In the genomic region with DNA sequence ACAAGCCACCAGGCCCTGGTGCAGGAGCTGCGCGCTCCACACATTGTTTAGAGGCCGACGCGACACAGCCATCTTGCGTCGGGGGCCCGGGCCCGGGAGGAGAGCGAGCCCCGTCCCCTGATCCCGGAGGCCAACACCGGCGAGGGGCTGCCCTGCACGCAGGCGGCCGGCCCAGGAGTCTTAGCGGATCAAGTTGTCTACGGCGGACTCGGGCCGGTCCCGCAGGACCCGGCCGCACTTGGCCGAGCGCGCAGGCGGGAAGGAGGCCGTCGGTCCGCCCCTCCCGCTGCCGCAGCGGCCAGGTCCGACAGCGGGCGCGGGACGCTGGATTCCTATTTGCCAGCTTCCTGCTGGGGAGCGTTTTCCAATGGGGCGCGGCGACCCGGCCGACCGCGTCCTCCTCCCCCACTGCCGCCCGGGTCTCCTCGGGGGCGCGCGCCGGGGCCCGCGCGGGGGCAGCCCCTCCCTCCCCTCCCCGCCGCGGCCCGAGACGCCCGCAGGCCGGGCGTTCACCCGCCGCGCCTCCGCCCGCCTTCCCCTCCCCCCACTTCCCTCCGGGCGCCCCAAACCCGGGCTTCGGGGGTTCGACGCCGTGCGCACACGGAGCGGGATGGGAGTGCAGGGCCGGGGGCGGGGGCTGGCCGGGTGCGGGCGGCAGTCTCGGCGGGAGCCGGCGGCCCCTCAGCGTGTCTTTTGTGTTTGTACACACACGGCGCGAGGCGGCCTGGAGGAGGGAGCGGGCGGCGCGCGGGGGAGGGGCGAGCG, we compare ENCODE assay signal across 1 cellular context.
A peak's percentile ranks its signal among the peaks of the same experiment; 100 is the strongest.
TF ChIP-seq lines count a peak whose summit lies in the region.

No MANE protein-coding gene starts in this region.

TF ChIP-seq in K562, 482 proteins besides CTCF, POLR2A, EP300 and RAD21 (continued from another document and continues in another):
- TF ChIP-seq, protein P1, sequence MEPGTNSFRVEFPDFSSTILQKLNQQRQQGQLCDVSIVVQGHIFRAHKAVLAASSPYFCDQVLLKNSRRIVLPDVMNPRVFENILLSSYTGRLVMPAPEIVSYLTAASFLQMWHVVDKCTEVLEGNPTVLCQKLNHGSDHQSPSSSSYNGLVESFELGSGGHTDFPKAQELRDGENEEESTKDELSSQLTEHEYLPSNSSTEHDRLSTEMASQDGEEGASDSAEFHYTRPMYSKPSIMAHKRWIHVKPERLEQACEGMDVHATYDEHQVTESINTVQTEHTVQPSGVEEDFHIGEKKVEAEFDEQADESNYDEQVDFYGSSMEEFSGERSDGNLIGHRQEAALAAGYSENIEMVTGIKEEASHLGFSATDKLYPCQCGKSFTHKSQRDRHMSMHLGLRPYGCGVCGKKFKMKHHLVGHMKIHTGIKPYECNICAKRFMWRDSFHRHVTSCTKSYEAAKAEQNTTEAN (CRISPR knock-in tag; IDR thresholded peaks at IDR 0.05): no peak
- TF ChIP-seq ARNT (IDR thresholded peaks at IDR 0.05): no peak
- TF ChIP-seq SRSF3 (IDR thresholded peaks at IDR 0.05; ENCODE audit: insufficient read depth, low read length): 0 out of 2 replicates have a peak, but pooled peaks have one; percentile 50
- TF ChIP-seq CHCHD3 (CRISPR knock-in tag; IDR thresholded peaks at IDR 0.05): no peak
- TF ChIP-seq ZNF133 (CRISPR knock-in tag; IDR thresholded peaks at IDR 0.05): no peak
- TF ChIP-seq, protein P2, sequence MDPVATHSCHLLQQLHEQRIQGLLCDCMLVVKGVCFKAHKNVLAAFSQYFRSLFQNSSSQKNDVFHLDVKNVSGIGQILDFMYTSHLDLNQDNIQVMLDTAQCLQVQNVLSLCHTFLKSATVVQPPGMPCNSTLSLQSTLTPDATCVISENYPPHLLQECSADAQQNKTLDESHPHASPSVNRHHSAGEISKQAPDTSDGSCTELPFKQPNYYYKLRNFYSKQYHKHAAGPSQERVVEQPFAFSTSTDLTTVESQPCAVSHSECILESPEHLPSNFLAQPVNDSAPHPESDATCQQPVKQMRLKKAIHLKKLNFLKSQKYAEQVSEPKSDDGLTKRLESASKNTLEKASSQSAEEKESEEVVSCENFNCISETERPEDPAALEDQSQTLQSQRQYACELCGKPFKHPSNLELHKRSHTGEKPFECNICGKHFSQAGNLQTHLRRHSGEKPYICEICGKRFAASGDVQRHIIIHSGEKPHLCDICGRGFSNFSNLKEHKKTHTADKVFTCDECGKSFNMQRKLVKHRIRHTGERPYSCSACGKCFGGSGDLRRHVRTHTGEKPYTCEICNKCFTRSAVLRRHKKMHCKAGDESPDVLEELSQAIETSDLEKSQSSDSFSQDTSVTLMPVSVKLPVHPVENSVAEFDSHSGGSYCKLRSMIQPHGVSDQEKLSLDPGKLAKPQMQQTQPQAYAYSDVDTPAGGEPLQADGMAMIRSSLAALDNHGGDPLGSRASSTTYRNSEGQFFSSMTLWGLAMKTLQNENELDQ (CRISPR knock-in tag; IDR thresholded peaks at IDR 0.05; ENCODE audit: borderline replicate concordance): no peak; the same call in 1 of the 2 replicates
- TF ChIP-seq HNRNPUL1 (IDR thresholded peaks at IDR 0.05; ENCODE audit: low read length): no peak
- TF ChIP-seq CHD2 (IDR thresholded peaks at IDR 0.05; ENCODE audit: low read depth, low read length): peak; percentile 30; the same call in 1 of the 2 replicates
- TF ChIP-seq, protein P3, sequence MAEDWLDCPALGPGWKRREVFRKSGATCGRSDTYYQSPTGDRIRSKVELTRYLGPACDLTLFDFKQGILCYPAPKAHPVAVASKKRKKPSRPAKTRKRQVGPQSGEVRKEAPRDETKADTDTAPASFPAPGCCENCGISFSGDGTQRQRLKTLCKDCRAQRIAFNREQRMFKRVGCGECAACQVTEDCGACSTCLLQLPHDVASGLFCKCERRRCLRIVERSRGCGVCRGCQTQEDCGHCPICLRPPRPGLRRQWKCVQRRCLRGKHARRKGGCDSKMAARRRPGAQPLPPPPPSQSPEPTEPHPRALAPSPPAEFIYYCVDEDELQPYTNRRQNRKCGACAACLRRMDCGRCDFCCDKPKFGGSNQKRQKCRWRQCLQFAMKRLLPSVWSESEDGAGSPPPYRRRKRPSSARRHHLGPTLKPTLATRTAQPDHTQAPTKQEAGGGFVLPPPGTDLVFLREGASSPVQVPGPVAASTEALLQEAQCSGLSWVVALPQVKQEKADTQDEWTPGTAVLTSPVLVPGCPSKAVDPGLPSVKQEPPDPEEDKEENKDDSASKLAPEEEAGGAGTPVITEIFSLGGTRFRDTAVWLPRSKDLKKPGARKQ (CRISPR knock-in tag; IDR thresholded peaks at IDR 0.05): no peak
- TF ChIP-seq, protein P4, sequence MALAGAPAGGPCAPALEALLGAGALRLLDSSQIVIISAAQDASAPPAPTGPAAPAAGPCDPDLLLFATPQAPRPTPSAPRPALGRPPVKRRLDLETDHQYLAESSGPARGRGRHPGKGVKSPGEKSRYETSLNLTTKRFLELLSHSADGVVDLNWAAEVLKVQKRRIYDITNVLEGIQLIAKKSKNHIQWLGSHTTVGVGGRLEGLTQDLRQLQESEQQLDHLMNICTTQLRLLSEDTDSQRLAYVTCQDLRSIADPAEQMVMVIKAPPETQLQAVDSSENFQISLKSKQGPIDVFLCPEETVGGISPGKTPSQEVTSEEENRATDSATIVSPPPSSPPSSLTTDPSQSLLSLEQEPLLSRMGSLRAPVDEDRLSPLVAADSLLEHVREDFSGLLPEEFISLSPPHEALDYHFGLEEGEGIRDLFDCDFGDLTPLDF (CRISPR knock-in tag; IDR thresholded peaks at IDR 0.05): peak; percentile 86
- TF ChIP-seq ZNF717 (CRISPR knock-in tag; IDR thresholded peaks at IDR 0.05): no peak
- no peak for TF ChIP-seq BRF1 (IDR thresholded peaks at IDR 0.05; ENCODE audit: borderline replicate concordance, extremely low read depth, insufficient read length)
- TF ChIP-seq MYBL2 (IDR thresholded peaks at IDR 0.05; ENCODE audit: low read depth): no peak
- no peak for TF ChIP-seq MYBL2 (CRISPR knock-in tag; IDR thresholded peaks at IDR 0.05; ENCODE audit: borderline replicate concordance)
- TF ChIP-seq, protein P5, sequence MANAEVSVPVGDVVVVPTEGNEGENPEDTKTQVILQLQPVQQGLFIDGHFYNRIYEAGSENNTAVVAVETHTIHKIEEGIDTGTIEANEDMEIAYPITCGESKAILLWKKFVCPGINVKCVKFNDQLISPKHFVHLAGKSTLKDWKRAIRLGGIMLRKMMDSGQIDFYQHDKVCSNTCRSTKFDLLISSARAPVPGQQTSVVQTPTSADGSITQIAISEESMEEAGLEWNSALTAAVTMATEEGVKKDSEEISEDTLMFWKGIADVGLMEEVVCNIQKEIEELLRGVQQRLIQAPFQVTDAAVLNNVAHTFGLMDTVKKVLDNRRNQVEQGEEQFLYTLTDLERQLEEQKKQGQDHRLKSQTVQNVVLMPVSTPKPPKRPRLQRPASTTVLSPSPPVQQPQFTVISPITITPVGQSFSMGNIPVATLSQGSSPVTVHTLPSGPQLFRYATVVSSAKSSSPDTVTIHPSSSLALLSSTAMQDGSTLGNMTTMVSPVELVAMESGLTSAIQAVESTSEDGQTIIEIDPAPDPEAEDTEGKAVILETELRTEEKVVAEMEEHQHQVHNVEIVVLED (CRISPR knock-in tag; IDR thresholded peaks at IDR 0.05): peak; percentile 55; the same call in 1 of the 2 replicates
- TF ChIP-seq, protein P6, sequence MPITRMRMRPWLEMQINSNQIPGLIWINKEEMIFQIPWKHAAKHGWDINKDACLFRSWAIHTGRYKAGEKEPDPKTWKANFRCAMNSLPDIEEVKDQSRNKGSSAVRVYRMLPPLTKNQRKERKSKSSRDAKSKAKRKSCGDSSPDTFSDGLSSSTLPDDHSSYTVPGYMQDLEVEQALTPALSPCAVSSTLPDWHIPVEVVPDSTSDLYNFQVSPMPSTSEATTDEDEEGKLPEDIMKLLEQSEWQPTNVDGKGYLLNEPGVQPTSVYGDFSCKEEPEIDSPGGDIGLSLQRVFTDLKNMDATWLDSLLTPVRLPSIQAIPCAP (CRISPR knock-in tag; IDR thresholded peaks at IDR 0.05; ENCODE audit: borderline replicate concordance): no peak
- TF ChIP-seq FIP1L1 (IDR thresholded peaks at IDR 0.05; ENCODE audit: low read depth, low read length, poor library complexity, severe bottlenecking): peak; percentile 61
- peak; percentile 34 for TF ChIP-seq TAF1 (IDR thresholded peaks at IDR 0.05; ENCODE audit: control insufficient read depth, extremely low read depth, insufficient read depth, low read length, severe bottlenecking)
- no peak for TF ChIP-seq KLF6 (CRISPR knock-in tag; IDR thresholded peaks at IDR 0.05; ENCODE audit: borderline replicate concordance)
- no peak for TF ChIP-seq WHSC1 (IDR thresholded peaks at IDR 0.05; ENCODE audit: low read length)
- TF ChIP-seq RBM15 (IDR thresholded peaks at IDR 0.05; ENCODE audit: insufficient read depth, low read length): no peak
- TF ChIP-seq CHD1 (IDR thresholded peaks at IDR 0.05; ENCODE audit: low read length): peak; percentile 85
- TF ChIP-seq, protein P7, sequence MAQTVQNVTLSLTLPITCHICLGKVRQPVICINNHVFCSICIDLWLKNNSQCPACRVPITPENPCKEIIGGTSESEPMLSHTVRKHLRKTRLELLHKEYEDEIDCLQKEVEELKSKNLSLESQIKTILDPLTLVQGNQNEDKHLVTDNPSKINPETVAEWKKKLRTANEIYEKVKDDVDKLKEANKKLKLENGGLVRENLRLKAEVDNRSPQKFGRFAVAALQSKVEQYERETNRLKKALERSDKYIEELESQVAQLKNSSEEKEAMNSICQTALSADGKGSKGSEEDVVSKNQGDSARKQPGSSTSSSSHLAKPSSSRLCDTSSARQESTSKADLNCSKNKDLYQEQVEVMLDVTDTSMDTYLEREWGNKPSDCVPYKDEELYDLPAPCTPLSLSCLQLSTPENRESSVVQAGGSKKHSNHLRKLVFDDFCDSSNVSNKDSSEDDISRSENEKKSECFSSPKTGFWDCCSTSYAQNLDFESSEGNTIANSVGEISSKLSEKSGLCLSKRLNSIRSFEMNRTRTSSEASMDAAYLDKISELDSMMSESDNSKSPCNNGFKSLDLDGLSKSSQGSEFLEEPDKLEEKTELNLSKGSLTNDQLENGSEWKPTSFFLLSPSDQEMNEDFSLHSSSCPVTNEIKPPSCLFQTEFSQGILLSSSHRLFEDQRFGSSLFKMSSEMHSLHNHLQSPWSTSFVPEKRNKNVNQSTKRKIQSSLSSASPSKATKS (CRISPR knock-in tag; IDR thresholded peaks at IDR 0.05): no peak
- TF ChIP-seq, protein P8, sequence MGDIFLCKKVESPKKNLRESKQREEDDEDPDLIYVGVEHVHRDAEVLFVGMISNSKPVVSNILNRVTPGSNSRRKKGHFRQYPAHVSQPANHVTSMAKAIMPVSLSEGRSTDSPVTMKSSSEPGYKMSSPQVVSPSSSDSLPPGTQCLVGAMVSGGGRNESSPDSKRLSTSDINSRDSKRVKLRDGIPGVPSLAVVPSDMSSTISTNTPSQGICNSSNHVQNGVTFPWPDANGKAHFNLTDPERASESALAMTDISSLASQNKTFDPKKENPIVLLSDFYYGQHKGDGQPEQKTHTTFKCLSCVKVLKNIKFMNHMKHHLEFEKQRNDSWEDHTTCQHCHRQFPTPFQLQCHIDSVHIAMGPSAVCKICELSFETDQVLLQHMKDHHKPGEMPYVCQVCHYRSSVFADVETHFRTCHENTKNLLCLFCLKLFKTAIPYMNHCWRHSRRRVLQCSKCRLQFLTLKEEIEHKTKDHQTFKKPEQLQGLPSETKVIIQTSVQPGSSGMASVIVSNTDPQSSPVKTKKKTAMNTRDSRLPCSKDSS (IDR thresholded peaks at IDR 0.05; ENCODE audit: low read depth, partially characterized antibody): no peak
- no peak for TF ChIP-seq ZSCAN32 (CRISPR knock-in tag; IDR thresholded peaks at IDR 0.05)
- TF ChIP-seq FOSL1 (tag; conservative IDR thresholded peaks at IDR 0.05): peak; percentile 62
- TF ChIP-seq BCL6 (CRISPR knock-in tag; IDR thresholded peaks at IDR 0.05): no peak
- TF ChIP-seq, protein P9, sequence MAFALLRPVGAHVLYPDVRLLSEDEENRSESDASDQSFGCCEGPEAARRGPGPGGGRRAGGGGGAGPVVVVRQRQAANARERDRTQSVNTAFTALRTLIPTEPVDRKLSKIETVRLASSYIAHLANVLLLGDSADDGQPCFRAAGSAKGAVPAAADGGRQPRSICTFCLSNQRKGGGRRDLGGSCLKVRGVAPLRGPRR (CRISPR knock-in tag; IDR thresholded peaks at IDR 0.05): no peak
- TF ChIP-seq, protein P10, sequence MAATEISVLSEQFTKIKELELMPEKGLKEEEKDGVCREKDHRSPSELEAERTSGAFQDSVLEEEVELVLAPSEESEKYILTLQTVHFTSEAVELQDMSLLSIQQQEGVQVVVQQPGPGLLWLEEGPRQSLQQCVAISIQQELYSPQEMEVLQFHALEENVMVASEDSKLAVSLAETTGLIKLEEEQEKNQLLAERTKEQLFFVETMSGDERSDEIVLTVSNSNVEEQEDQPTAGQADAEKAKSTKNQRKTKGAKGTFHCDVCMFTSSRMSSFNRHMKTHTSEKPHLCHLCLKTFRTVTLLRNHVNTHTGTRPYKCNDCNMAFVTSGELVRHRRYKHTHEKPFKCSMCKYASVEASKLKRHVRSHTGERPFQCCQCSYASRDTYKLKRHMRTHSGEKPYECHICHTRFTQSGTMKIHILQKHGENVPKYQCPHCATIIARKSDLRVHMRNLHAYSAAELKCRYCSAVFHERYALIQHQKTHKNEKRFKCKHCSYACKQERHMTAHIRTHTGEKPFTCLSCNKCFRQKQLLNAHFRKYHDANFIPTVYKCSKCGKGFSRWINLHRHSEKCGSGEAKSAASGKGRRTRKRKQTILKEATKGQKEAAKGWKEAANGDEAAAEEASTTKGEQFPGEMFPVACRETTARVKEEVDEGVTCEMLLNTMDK (IDR thresholded peaks at IDR 0.05; ENCODE audit: borderline replicate concordance, insufficient read depth, low read depth, low read length, poor library complexity, severe bottlenecking): no peak
- TF ChIP-seq, protein P11, sequence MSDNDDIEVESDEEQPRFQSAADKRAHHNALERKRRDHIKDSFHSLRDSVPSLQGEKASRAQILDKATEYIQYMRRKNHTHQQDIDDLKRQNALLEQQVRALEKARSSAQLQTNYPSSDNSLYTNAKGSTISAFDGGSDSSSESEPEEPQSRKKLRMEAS (CRISPR knock-in tag; IDR thresholded peaks at IDR 0.05): peak; percentile 19; the same call in 1 of the 2 replicates
- no peak for TF ChIP-seq ZNF311 (CRISPR knock-in tag; IDR thresholded peaks at IDR 0.05)
- TF ChIP-seq ZNF146 (CRISPR knock-in tag; IDR thresholded peaks at IDR 0.05; ENCODE audit: unreplicated experiment): no peak
- no peak for TF ChIP-seq ZNF507 (tag; conservative IDR thresholded peaks at IDR 0.05)
- TF ChIP-seq SMAD1 (IDR thresholded peaks at IDR 0.05; ENCODE audit: low read depth, low read length, partially characterized antibody): no peak
- no peak for TF ChIP-seq HMG20A (CRISPR knock-in tag; conservative IDR thresholded peaks at IDR 0.05)
- TF ChIP-seq MECOM (CRISPR knock-in tag; IDR thresholded peaks at IDR 0.05): no peak
- peak; percentile 58; the same call in 1 of the 2 replicates for TF ChIP-seq ILF3 (IDR thresholded peaks at IDR 0.05; ENCODE audit: borderline replicate concordance)
- TF ChIP-seq ZNF224 (CRISPR knock-in tag; IDR thresholded peaks at IDR 0.05): no peak
- no peak for TF ChIP-seq CREB1 (IDR thresholded peaks at IDR 0.05)
- TF ChIP-seq CREB1 (CRISPR knock-in tag; IDR thresholded peaks at IDR 0.05): peak; percentile 48; the same call in 1 of the 2 replicates
- no peak for TF ChIP-seq PURB (CRISPR knock-in tag; IDR thresholded peaks at IDR 0.05; ENCODE audit: low read depth)
- TF ChIP-seq TAF15 (IDR thresholded peaks at IDR 0.05; ENCODE audit: low read depth, low read length): no peak
- TF ChIP-seq ZC3H11A (IDR thresholded peaks at IDR 0.05; ENCODE audit: low read depth, low read length): no peak
